Comparison of ENCODE assay signal across 12 cellular contexts in the genomic region with DNA sequence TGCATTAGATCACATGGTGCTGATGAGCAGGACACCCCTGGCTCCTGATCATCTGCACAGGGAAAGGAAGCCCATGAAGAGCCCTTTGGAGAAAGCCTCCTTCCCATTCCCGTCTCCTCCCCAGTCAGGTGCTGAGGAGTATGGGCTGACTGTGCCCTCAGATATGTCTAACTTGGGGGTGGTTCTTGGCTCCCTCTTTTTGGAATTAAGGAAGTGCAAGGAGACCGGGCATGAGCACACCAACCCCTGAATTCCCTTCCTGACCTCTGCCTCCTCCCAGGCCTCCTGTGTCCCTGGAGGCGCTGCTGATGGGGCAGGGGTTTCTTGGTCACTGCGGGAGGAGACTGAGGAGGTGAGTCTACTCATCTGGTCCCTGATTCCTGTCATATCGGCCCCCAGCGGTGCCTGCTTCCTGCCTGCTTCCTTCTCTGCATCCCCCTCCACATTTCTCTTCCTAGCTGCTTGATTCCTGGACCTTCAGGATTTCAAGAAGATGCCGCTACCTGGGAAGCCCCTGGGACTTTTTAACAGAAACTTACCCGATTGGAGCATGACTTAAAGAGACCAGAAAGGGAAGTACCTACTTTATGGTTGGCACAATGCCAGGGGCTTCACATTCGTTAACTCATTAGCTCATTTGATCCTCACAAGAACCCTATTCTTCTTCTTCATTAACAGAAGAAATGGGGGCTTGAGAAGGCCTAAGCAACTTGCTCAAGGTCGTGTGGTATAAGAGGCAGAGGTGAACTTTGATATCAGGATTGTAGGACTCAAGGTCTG. TPM values are rescaled to one million over a fixed set of nuclear protein-coding genes. Genes with fewer than 3 reads are reported as not detected.
DNase-seq lines count a peak whose midpoint lies in the region; ATAC-seq, FAIRE-seq and TF ChIP-seq lines count a peak whose summit lies in the region.
"Had no signal": no experiment of that assay in that cellular context is flagged by ENCODE, and none has a peak within 500 bp of the region (broad histone marks: within the 10 kb centered on the region; RNA-seq: fewer than 3 reads in every experiment).

No MANE protein-coding gene starts in this region.

- no peak for FAIRE-seq in kidney (lab: Jason Lieb, UNC)
- FAIRE-seq: endometrium had no signal

- H3K36me3 ChIP-seq in MM.1S (replicated peaks; ENCODE audit: insufficient read depth, low read length): no peaks in the 10 kb centered on the region
- no peaks in the 10 kb centered on the region for H3K36me3 ChIP-seq in kidney (ENCODE audit: control insufficient read depth in 1 of 2, insufficient read depth in 2 of 2, low read length in 2 of 2)
- H3K36me3 ChIP-seq: neutrophil had no signal

- no peak overlapping the region for H3K4me2 ChIP-seq in MM.1S (ENCODE audit: low read depth, low read length)

- H3F3A ChIP-seq in MM.1S (ENCODE audit: insufficient read depth, low read length): no peaks in the 10 kb centered on the region

- no peaks in the 10 kb centered on the region for H3K79me2 ChIP-seq in MM.1S (ENCODE audit: low read length)

- peak; percentile 56 for ATAC-seq in GM19463 (IDR thresholded peaks at IDR 0.05; ENCODE audit: unreplicated experiment)

- H4K20me1 ChIP-seq in MM.1S (ENCODE audit: insufficient read depth, low read length): no peaks in the 10 kb centered on the region

- no peak overlapping the region for H3K9ac ChIP-seq in MM.1S (ENCODE audit: low read length)
- no peak overlapping the region for H3K9ac ChIP-seq in kidney (ENCODE audit: low read length in 2 of 2)

- no peaks in the 10 kb centered on the region for H3K9me2 ChIP-seq in MM.1S (replicated peaks; ENCODE audit: insufficient read depth, low read length)

- H3K4me1 ChIP-seq in MM.1S (ENCODE audit: low read length) (no peaks in the 10 kb centered on the region), kidney (ENCODE audit: control insufficient read depth in 1 of 2, insufficient read depth in 1 of 2, low read depth in 1 of 2, low read length in 2 of 2) (no peaks in the 10 kb centered on the region)

- H3K9me3 ChIP-seq in MM.1S (replicated peaks; ENCODE audit: insufficient read depth, low read length): no peaks in the 10 kb centered on the region
- H3K9me3 ChIP-seq in kidney (ENCODE audit: control insufficient read depth in 1 of 2, low read length in 2 of 2): no peaks in the 10 kb centered on the region
- H3K9me3 ChIP-seq: neutrophil had no signal

- H3K4me3 ChIP-seq in MM.1S (ENCODE audit: low read length) (no peak overlapping the region), kidney (ENCODE audit: low read length in 2 of 2) (no peak overlapping the region)

- H2AFZ ChIP-seq in MM.1S (ENCODE audit: low read length): no peak overlapping the region

- no peak for TF ChIP-seq CTCF in MM.1S (IDR thresholded peaks at IDR 0.05; ENCODE audit: low read length)
- no peak for TF ChIP-seq CTCF in kidney (IDR thresholded peaks at IDR 0.05; ENCODE audit: borderline replicate concordance, extremely low read depth, insufficient read depth)

- intact Hi-C loops in kidney (cut with DNase I): no loop called here

- peaks cover 28% of the 10 kb centered on the region for H3K27me3 ChIP-seq in MM.1S (replicated peaks; ENCODE audit: insufficient read depth, low read length)

- H3K27ac ChIP-seq in MM.1S (ENCODE audit: low read length) (no peak overlapping the region), kidney (ENCODE audit: low read depth in 2 of 2, low read length in 2 of 2) (no peak overlapping the region)
- H3K27ac ChIP-seq: neutrophil had no signal

- peak; percentile 31 for DNase-seq in NCI-H82 (lab: John Stamatoyannopoulos, UW)
- DNase-seq in NCI-H82 treated with DMSO at 0.1 percent for 48 hours (lab: John Stamatoyannopoulos, UW; ENCODE audit: unreplicated experiment): no peak
- peak; percentile 14 for DNase-seq in MM.1S
- DNase-seq in kidney tubule cell (ENCODE audit: low spot score): peak; percentile 64
- DNase-seq in epidermal melanocyte (ENCODE audit: insufficient read length, low spot score): no peak
- DNase-seq in kidney: no peak
- no peak for DNase-seq in NCI-H146 treated with DMSO at 0.1 percent for 48 hours (lab: John Stamatoyannopoulos, UW; ENCODE audit: unreplicated experiment)
- DNase-seq: amniotic stem cell, HCEC 1CT had no signal

RNA-seq across cellular contexts. Expression of gene NECTIN1, which starts 22.5 kb away (rescaled TPM):
- 13.2 TPM for total RNA-seq in kidney
- polyA plus RNA-seq in kidney (ENCODE audit: insufficient read depth, low read depth, low replicate concordance): 6.0 TPM

Comparison
In these comparisons a context has a peak if more than half of its experiments do, and no peak if none do; other contexts are left out.
1. DNase-seq: peak in NCI-H82 (single experiment), MM.1S (single experiment) and kidney tubule cell (single experiment); none in NCI-H82 treated with DMSO at 0.1 percent for 48 hours (single experiment), epidermal melanocyte (single experiment), kidney (single experiment) and NCI-H146 treated with DMSO at 0.1 percent for 48 hours (single experiment).